In the genomic region with DNA sequence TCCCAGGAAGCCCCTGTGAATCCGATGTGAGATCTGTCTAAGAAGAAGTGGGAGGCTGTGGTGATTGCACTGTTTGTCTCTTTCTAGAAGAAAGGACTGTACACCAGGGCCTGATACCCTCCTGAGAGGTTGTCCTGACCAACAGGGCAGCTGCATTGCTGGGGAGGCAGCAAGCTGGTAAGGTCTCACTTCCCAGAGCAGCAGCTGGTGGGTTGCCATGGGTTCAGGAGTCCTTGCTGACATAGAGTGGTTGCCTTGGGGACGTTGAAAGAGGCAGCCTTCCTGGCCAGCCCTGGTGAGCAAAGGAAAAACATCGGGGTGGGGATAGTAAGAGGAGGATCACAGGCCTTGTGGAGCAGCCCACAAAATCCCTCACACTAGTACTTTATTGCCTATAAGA, we compare ENCODE assay signal across 1 cellular context.
TF ChIP-seq lines count a peak whose summit lies in the region.

No MANE protein-coding gene starts in this region.

TF ChIP-seq in HepG2, 621 proteins besides CTCF, POLR2A, EP300 and RAD21 (continued from another document):
- TF ChIP-seq, protein P1, sequence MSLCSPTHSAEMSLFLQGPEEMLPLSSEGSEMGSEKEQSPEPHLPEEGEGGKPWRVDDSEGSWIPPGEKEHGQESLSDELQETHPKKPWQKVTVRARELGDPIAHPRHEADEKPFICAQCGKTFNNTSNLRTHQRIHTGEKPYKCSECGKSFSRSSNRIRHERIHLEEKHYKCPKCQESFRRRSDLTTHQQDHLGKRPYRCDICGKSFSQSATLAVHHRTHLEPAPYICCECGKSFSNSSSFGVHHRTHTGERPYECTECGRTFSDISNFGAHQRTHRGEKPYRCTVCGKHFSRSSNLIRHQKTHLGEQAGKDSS (CRISPR knock-in tag; IDR thresholded peaks at IDR 0.05; ENCODE audit: borderline replicate concordance, low read depth): no peak
